In the genomic region with DNA sequence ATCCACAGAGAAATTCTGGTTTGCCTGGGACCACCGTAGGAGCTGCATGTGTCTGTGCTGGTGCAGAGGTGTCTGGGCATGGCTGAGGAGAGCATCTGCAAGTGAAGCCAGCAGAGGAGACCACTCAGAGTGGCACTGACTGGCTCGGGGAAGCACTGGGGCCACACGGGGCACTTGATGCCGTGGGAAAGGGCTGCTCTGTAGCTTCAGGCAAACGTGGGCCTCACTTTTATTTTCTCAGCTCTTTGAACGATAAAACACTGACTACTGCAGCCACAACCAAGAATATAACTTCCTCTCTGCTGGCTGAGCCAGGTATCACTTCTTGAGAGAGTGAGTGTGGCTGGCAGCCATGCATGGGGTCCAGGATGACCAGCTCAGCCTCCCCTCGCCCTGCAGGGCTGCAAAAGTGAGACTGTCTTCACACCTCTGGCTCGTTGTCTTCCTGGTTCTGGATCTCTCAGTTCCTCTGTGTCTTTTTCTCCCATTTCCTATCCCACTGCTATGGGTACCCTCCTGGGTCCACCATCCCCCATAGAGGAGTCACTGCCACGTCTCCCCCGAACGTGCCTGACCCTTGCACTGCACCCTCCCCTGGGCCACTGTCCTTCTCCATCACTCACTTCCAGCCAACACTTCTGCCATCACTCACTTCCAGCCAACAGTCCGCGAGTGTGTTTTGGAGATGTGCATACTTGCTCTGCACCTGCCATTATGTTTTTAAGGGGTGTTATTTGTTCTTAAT, we compare ENCODE assay signal across 8 cellular contexts.
DNase-seq lines count a peak whose midpoint lies in the region; ATAC-seq, FAIRE-seq and TF ChIP-seq lines count a peak whose summit lies in the region.

No MANE protein-coding gene starts in this region.

- FAIRE-seq in HTR-8/SVneo (lab: Jason Lieb, UNC): no peak

- ATAC-seq in HG02798 (IDR thresholded peaks at IDR 0.05; ENCODE audit: poor library complexity, unreplicated experiment): peak; percentile 57
- no peak for ATAC-seq in HG03135 (IDR thresholded peaks at IDR 0.05; ENCODE audit: unreplicated experiment)

- peaks cover 89% of the 10 kb centered on the region for H3K4me1 Mint-ChIP-seq in activated T-helper 1 cell treated with anti-CD3 and anti-CD28 coated beads, Interleukin-12 subunit alpha, Interleukin-12 subunit beta, Interleukin-2, Interleukin-4 antibody, amounts not matched to agents 30 ng/mL and 10 ng/mL and 1 ng/mL, durations not matched to agents 14 hours and 24 hours and 36 hours (ENCODE audit: low read depth)
- H3K4me1 Mint-ChIP-seq in neural crest cell: peaks cover 48% of the 10 kb centered on the region

- intact Hi-C loops in activated T-helper 1 cell treated with anti-CD3 and anti-CD28 coated beads, Interleukin-12 subunit alpha, Interleukin-12 subunit beta, Interleukin-2, Interleukin-4 antibody, amounts not matched to agents 30 ng/mL and 10 ng/mL and 1 ng/mL, durations not matched to agents 14 hours and 24 hours and 36 hours (cut with micrococcal nuclease): loop anchor here (5.0 kb wide), 3 partner anchors 58 to 183 kb away; no protein-coding TSS in a partner anchor

- H3K27ac Mint-ChIP-seq in activated T-helper 1 cell treated with anti-CD3 and anti-CD28 coated beads, Interleukin-12 subunit alpha, Interleukin-12 subunit beta, Interleukin-2, Interleukin-4 antibody, amounts not matched to agents 30 ng/mL and 10 ng/mL and 1 ng/mL, durations not matched to agents 14 hours and 24 hours and 36 hours: peak overlapping the region; percentile 99
- H3K27ac Mint-ChIP-seq in neural crest cell (ENCODE audit: unreplicated experiment): peak overlapping the region; percentile 39

- H3K4me3 ChIP-seq in GM12865 (ENCODE audit: low read depth, low read length): peak overlapping the region; percentile 9

- TF ChIP-seq CTCF in GM12865 (IDR thresholded peaks at IDR 0.05; ENCODE audit: insufficient read depth, low read depth, low read length, missing control alignments): no peak
- TF ChIP-seq CTCF in neural crest cell (conservative IDR thresholded peaks at IDR 0.05): no peak

- peaks cover 59% of the 10 kb centered on the region for H3K36me3 Mint-ChIP-seq in activated T-helper 1 cell treated with anti-CD3 and anti-CD28 coated beads, Interleukin-12 subunit alpha, Interleukin-12 subunit beta, Interleukin-2, Interleukin-4 antibody, amounts not matched to agents 30 ng/mL and 10 ng/mL and 1 ng/mL, durations not matched to agents 14 hours and 24 hours and 36 hours (ENCODE audit: low read depth)
- peaks cover 8% of the 10 kb centered on the region for H3K36me3 Mint-ChIP-seq in neural crest cell (ENCODE audit: low read depth)

- peak overlapping the region; percentile 79 for H3K4me3 Mint-ChIP-seq in activated T-helper 1 cell treated with anti-CD3 and anti-CD28 coated beads, Interleukin-12 subunit alpha, Interleukin-12 subunit beta, Interleukin-2, Interleukin-4 antibody, amounts not matched to agents 30 ng/mL and 10 ng/mL and 1 ng/mL, durations not matched to agents 14 hours and 24 hours and 36 hours
- H3K4me3 Mint-ChIP-seq in neural crest cell: no peak overlapping the region

- peaks cover 9% of the 10 kb centered on the region for H3K9me3 Mint-ChIP-seq in activated T-helper 1 cell treated with anti-CD3 and anti-CD28 coated beads, Interleukin-12 subunit alpha, Interleukin-12 subunit beta, Interleukin-2, Interleukin-4 antibody, amounts not matched to agents 30 ng/mL and 10 ng/mL and 1 ng/mL, durations not matched to agents 14 hours and 24 hours and 36 hours
- peaks cover 9% of the 10 kb centered on the region for H3K9me3 Mint-ChIP-seq in neural crest cell

- H3K27me3 Mint-ChIP-seq in activated T-helper 1 cell treated with anti-CD3 and anti-CD28 coated beads, Interleukin-12 subunit alpha, Interleukin-12 subunit beta, Interleukin-2, Interleukin-4 antibody, amounts not matched to agents 30 ng/mL and 10 ng/mL and 1 ng/mL, durations not matched to agents 14 hours and 24 hours and 36 hours (ENCODE audit: insufficient read depth): no peaks in the 10 kb centered on the region
- H3K27me3 Mint-ChIP-seq in neural crest cell (ENCODE audit: low read depth): no peaks in the 10 kb centered on the region

- DNase-seq in GM12865 (ENCODE audit: low read depth) (peak; percentile 87), neural crest cell (ENCODE audit: low read depth, low spot score) (no peak), OCI-M2 (lab: John Stamatoyannopoulos, UW; ENCODE audit: unreplicated experiment) (no peak), HTR-8/SVneo (ENCODE audit: insufficient read length, low spot score) (no peak), GOT3 (lab: John Stamatoyannopoulos, UW) (no peak)
- peak; percentile 29 for DNase-seq in activated T-helper 1 cell treated with anti-CD3 and anti-CD28 coated beads, Interleukin-12 subunit alpha, Interleukin-12 subunit beta, Interleukin-2, Interleukin-4 antibody, amounts not matched to agents 30 ng/mL and 10 ng/mL and 1 ng/mL, durations not matched to agents 14 hours and 24 hours and 36 hours (ENCODE audit: low spot score)

Comparison
In these comparisons a context has a peak if more than half of its experiments do, and no peak if none do; other contexts are left out.
1. DNase-seq: peak in GM12865 (single experiment) and activated T-helper 1 cell treated with anti-CD3 and anti-CD28 coated beads, Interleukin-12 subunit alpha, Interleukin-12 subunit beta, Interleukin-2, Interleukin-4 antibody, amounts not matched to agents 30 ng/mL and 10 ng/mL and 1 ng/mL, durations not matched to agents 14 hours and 24 hours and 36 hours (single experiment); none in neural crest cell (single experiment), OCI-M2 (single experiment), HTR-8/SVneo (single experiment) and GOT3 (single experiment).